Comparison of ENCODE assay signal across 17 cellular contexts in the genomic region with DNA sequence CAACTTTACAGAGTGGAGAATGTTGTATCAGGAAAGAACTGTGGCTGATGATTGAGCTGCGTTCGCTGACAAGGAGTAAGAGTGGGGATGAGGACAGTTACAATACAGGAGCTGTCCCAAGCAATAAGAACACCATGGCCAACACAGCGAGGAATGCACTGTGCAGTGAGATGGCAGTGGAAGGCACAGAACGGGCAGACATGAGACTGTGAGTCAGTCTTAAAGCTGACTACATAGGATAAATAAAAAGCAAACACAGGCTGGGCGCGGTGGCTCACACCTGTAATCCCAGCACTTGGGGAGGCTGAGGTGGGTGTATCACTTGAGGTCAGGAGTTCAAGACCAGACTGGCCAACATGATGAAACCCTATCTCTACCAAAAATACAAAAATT.
A peak's percentile ranks its signal among the peaks of the same experiment; 100 is the strongest.
DNase-seq lines count a peak whose midpoint lies in the region; ATAC-seq and TF ChIP-seq lines count a peak whose summit lies in the region.
"Had no signal": no experiment of that assay in that cellular context is flagged by ENCODE, and none has a peak within 500 bp of the region (broad histone marks: within the 10 kb centered on the region; RNA-seq: fewer than 3 reads in every experiment).

No MANE protein-coding gene starts in this region.

- peaks cover 12% of the 10 kb centered on the region for H3K36me3 Mint-ChIP-seq in neural progenitor cell

- H3K4me3 ChIP-seq in GM23248 (no peak overlapping the region), RWPE2 (ENCODE audit: severe bottlenecking) (no peak overlapping the region), neural progenitor cell (no peak overlapping the region)
- H3K4me3 ChIP-seq: upper lobe of left lung had no signal

- no peak overlapping the region for H3K4me3 Mint-ChIP-seq in neural progenitor cell
- H3K4me3 Mint-ChIP-seq: CD4-positive, alpha-beta T cell had no signal

- H3K9me3 ChIP-seq in GM23248 (ENCODE audit: low read depth): no peaks in the 10 kb centered on the region
- no peaks in the 10 kb centered on the region for H3K9me3 ChIP-seq in RWPE2 (ENCODE audit: severe bottlenecking)
- no peaks in the 10 kb centered on the region for H3K9me3 ChIP-seq in neural progenitor cell (ENCODE audit: low read depth)
- H3K9me3 ChIP-seq: upper lobe of left lung had no signal

- H3K4me1 ChIP-seq in GM23248 (ENCODE audit: insufficient read depth): peaks cover 26% of the 10 kb centered on the region
- H3K4me1 ChIP-seq in RWPE2 (ENCODE audit: insufficient read depth, poor library complexity, severe bottlenecking): peaks cover 19% of the 10 kb centered on the region
- peaks cover 5% of the 10 kb centered on the region for H3K4me1 ChIP-seq in neural progenitor cell

- H3K4me2 ChIP-seq in GM23248 (ENCODE audit: unreplicated experiment) (peak overlapping the region; percentile 21), neural progenitor cell (no peak overlapping the region)

- no peaks in the 10 kb centered on the region for H3K9me3 Mint-ChIP-seq in neural progenitor cell
- H3K9me3 Mint-ChIP-seq: CD4-positive, alpha-beta T cell had no signal

- H3K9ac ChIP-seq in GM23248 (no peak overlapping the region), neural progenitor cell (no peak overlapping the region)

- in situ Hi-C loops in GM23248 (cut with MboI): no loop called here

- H3K27ac ChIP-seq in GM23248: no peak overlapping the region
- H3K27ac ChIP-seq in RWPE2 (ENCODE audit: poor library complexity, severe bottlenecking): peak overlapping the region; percentile 20
- peak overlapping the region; percentile 31 for H3K27ac ChIP-seq in epithelial cell of prostate
- peak overlapping the region; percentile 53 for H3K27ac ChIP-seq in neural progenitor cell
- H3K27ac ChIP-seq: upper lobe of left lung had no signal

- no peaks in the 10 kb centered on the region for H4K20me1 ChIP-seq in GM23248 (ENCODE audit: insufficient read depth)
- no peaks in the 10 kb centered on the region for H4K20me1 ChIP-seq in neural progenitor cell (ENCODE audit: low read depth)

- no peaks in the 10 kb centered on the region for H3K27me3 ChIP-seq in GM23248 (replicated peaks; ENCODE audit: insufficient read depth)
- H3K27me3 ChIP-seq in RWPE2 (ENCODE audit: insufficient read depth, poor library complexity, severe bottlenecking): no peaks in the 10 kb centered on the region
- no peaks in the 10 kb centered on the region for H3K27me3 ChIP-seq in neural progenitor cell
- H3K27me3 ChIP-seq: upper lobe of left lung had no signal

- TF ChIP-seq CTCF in RWPE2 (IDR thresholded peaks at IDR 0.05; ENCODE audit: poor library complexity, severe bottlenecking) (no peak), neural progenitor cell (IDR thresholded peaks at IDR 0.05) (no peak)

- DNase-seq in GM23248: peak; percentile 16
- DNase-seq in RWPE2 (ENCODE audit: low spot score): no peak
- no peak for DNase-seq in epithelial cell of prostate (ENCODE audit: low read depth, low spot score)
- no peak for DNase-seq in neural progenitor cell (ENCODE audit: low spot score)
- no peak for DNase-seq in globus pallidus (ENCODE audit: low spot score)
- DNase-seq in OCI-M2 (lab: John Stamatoyannopoulos, UW; ENCODE audit: unreplicated experiment): no peak
- DNase-seq: CD4-positive, alpha-beta T cell; DMS79 treated with DMSO at 0.1 percent for 48 hours; effector memory CD4-positive, alpha-beta T cell; KG1; NCI-H1417; NCI-H69; right cardiac atrium; stimulated activated naive CD4-positive, alpha-beta T cell treated with Interleukin-2 at 50 U/mL for 16 hours; upper lobe of left lung had no signal

- H3K9me2 ChIP-seq in GM23248 (ENCODE audit: insufficient read depth): no peaks in the 10 kb centered on the region

- no peak overlapping the region for H2AFZ ChIP-seq in GM23248
- no peak overlapping the region for H2AFZ ChIP-seq in neural progenitor cell (replicated peaks)

- ATAC-seq in RWPE2 (ENCODE audit: low read depth) (peak; percentile 49; the same call in 2 of the 3 replicates), GM19455 (IDR thresholded peaks at IDR 0.05; ENCODE audit: unreplicated experiment) (no peak), HG02981 (IDR thresholded peaks at IDR 0.05; ENCODE audit: unreplicated experiment) (no peak)
- ATAC-seq: right cardiac atrium had no signal

- no peak overlapping the region for H3K27ac Mint-ChIP-seq in neural progenitor cell
- H3K27ac Mint-ChIP-seq: CD4-positive, alpha-beta T cell had no signal

- H3K79me2 ChIP-seq in GM23248 (ENCODE audit: insufficient read depth): no peaks in the 10 kb centered on the region
- H3K79me2 ChIP-seq in neural progenitor cell (ENCODE audit: low read depth): no peaks in the 10 kb centered on the region

- H3F3A ChIP-seq in GM23248 (ENCODE audit: insufficient read depth) (peaks cover 21% of the 10 kb centered on the region), neural progenitor cell (ENCODE audit: low read depth) (peaks cover 8% of the 10 kb centered on the region)

- H3K27me3 Mint-ChIP-seq in neural progenitor cell (ENCODE audit: insufficient read depth, low read depth): no peaks in the 10 kb centered on the region

- no peaks in the 10 kb centered on the region for H3K36me3 ChIP-seq in GM23248 (ENCODE audit: low read depth)
- no peaks in the 10 kb centered on the region for H3K36me3 ChIP-seq in RWPE2 (ENCODE audit: low read depth)
- no peaks in the 10 kb centered on the region for H3K36me3 ChIP-seq in neural progenitor cell

- H3K4me1 Mint-ChIP-seq in neural progenitor cell: peaks cover 4% of the 10 kb centered on the region

- WGBS in GM23248 (ENCODE audit: low coverage in 1 of 2, low lambda C conversion rate in 2 of 2, missing lambda C conversion rate in 2 of 2), 2 experiments: 89 to 96% methylated on average over 6 of the region's 6 CpGs
